In genomic region chr14:90829677-90830076, GRCh38 we compare ENCODE assay signal across 28 cellular contexts. TPM values are rescaled to one million over a fixed set of nuclear protein-coding genes. Genes with fewer than 3 reads are reported as not detected.
DNase-seq lines count a peak whose midpoint lies in the region; ATAC-seq, FAIRE-seq and TF ChIP-seq lines count a peak whose summit lies in the region.
"Had no signal": no experiment of that assay in that cellular context is flagged by ENCODE, and none has a peak within 500 bp of the region (broad histone marks: within the 10 kb centered on the region; RNA-seq: fewer than 3 reads in every experiment).

No MANE protein-coding gene starts in this region.

- no peaks in the 10 kb centered on the region for H3K36me3 Mint-ChIP-seq in activated CD4-positive, alpha-beta T cell treated with anti-CD3 and anti-CD28 coated beads for 36 hours (ENCODE audit: low read depth)
- H3K36me3 Mint-ChIP-seq in CD4-positive, alpha-beta T cell (ENCODE audit: low read depth) = no peaks in the 10 kb centered on the region
- peaks cover 7% of the 10 kb centered on the region for H3K36me3 Mint-ChIP-seq in activated CD4-positive, alpha-beta memory T cell treated with anti-CD3 and anti-CD28 coated beads, Interleukin-2, amount 10 ng/mL, durations not matched to agents 7 days and 5 days (ENCODE audit: low read depth)
- no peaks in the 10 kb centered on the region for H3K36me3 Mint-ChIP-seq in naive thymus-derived CD8-positive, alpha-beta T cell

- POLR2A ChIA-PET in activated CD4-positive, alpha-beta T cell treated with anti-CD3 and anti-CD28 coated beads for 36 hours (lab: Charles Lee) = no interaction called here
- POLR2A ChIA-PET in CD4-positive, alpha-beta T cell (lab: Charles Lee) = no interaction called here
- POLR2A ChIA-PET in activated CD4-positive, alpha-beta memory T cell treated with anti-CD3 and anti-CD28 coated beads, Interleukin-2, amount 10 ng/mL, durations not matched to agents 7 days and 5 days (lab: Charles Lee) = interaction anchor here (1.3 kb wide), 1 partner anchor 19 kb away, joined by 3 read pairs; no protein-coding TSS in a partner anchor
- POLR2A ChIA-PET in naive thymus-derived CD8-positive, alpha-beta T cell (lab: Charles Lee) = no interaction called here

- ATAC-seq in activated CD4-positive, alpha-beta T cell treated with anti-CD3 and anti-CD28 coated beads for 36 hours = no peak
- no peak for ATAC-seq in CD4-positive, alpha-beta T cell (ENCODE audit: poor library complexity)
- ATAC-seq in naive thymus-derived CD8-positive, alpha-beta T cell = no peak

- H3K4me3 Mint-ChIP-seq in activated CD4-positive, alpha-beta T cell treated with anti-CD3 and anti-CD28 coated beads for 36 hours = no peak overlapping the region
- no peak overlapping the region for H3K4me3 Mint-ChIP-seq in CD4-positive, alpha-beta T cell
- no peak overlapping the region for H3K4me3 Mint-ChIP-seq in activated CD4-positive, alpha-beta memory T cell treated with anti-CD3 and anti-CD28 coated beads, Interleukin-2, amount 10 ng/mL, durations not matched to agents 7 days and 5 days
- H3K4me3 Mint-ChIP-seq in naive thymus-derived CD8-positive, alpha-beta T cell = peak overlapping the region in 4 of 10 donors; percentile 15 to 55 (median 21)
- H3K4me3 Mint-ChIP-seq: endodermal cell; stimulated activated naive CD8-positive, alpha-beta T cell treated with anti-CD3 and anti-CD28 coated beads, Interleukin-15, Interleukin-2, amounts not matched to agents 100 ng/mL and 50 ng/mL, for 24 hours had no signal

- peaks cover 20% of the 10 kb centered on the region for H3K4me1 Mint-ChIP-seq in activated CD4-positive, alpha-beta T cell treated with anti-CD3 and anti-CD28 coated beads for 36 hours
- H3K4me1 Mint-ChIP-seq in CD4-positive, alpha-beta T cell (ENCODE audit: low read depth) = peaks cover 18% of the 10 kb centered on the region
- H3K4me1 Mint-ChIP-seq in activated CD4-positive, alpha-beta memory T cell treated with anti-CD3 and anti-CD28 coated beads, Interleukin-2, amount 10 ng/mL, durations not matched to agents 7 days and 5 days = peaks cover 31% of the 10 kb centered on the region
- peaks cover 9 to 22% (median 19%) of the 10 kb centered on the region in 4 donors for H3K4me1 Mint-ChIP-seq in naive thymus-derived CD8-positive, alpha-beta T cell
- H3K4me1 Mint-ChIP-seq: endodermal cell had no signal

- CTCF ChIA-PET in activated CD4-positive, alpha-beta T cell treated with anti-CD3 and anti-CD28 coated beads for 36 hours (lab: Charles Lee) = no interaction called here
- CTCF ChIA-PET in CD4-positive, alpha-beta T cell (lab: Charles Lee) = no interaction called here
- CTCF ChIA-PET in activated CD4-positive, alpha-beta memory T cell treated with anti-CD3 and anti-CD28 coated beads, Interleukin-2, amount 10 ng/mL, durations not matched to agents 7 days and 5 days (lab: Charles Lee) = no interaction called here

- intact Hi-C loops in activated CD4-positive, alpha-beta T cell treated with anti-CD3 and anti-CD28 coated beads for 36 hours (cut with DNase I, micrococcal nuclease) = loop anchor here (2.0 to 10.0 kb wide), 6 partner anchors 71 to 875 kb away; partner anchors contain the start of genes CCDC88C (in 1 of the 2), EFCAB11 (in 1 of the 2) and TDP1 (in 1 of the 2)
- intact Hi-C loops in CD4-positive, alpha-beta T cell (cut with DNase I, micrococcal nuclease) = loop anchor here (5.0 to 10.0 kb wide), 4 partner anchors 67 to 875 kb away; partner anchors contain the start of genes EFCAB11 (in 1 of the 2) and TDP1 (in 1 of the 2)

- H3K27ac ChIP-seq in CD4-positive, alpha-beta T cell (ENCODE audit: low read depth, low read length) = no peak overlapping the region
- H3K27ac ChIP-seq: thoracic aorta had no signal

- FAIRE-seq in HTR-8/SVneo (lab: Jason Lieb, UNC) = no peak
- FAIRE-seq: A204.1, GM12891, H54, urothelium cell line had no signal

- no peak for DNase-seq in activated CD4-positive, alpha-beta T cell treated with anti-CD3 and anti-CD28 coated beads for 36 hours
- no peak for DNase-seq in activated CD4-positive, alpha-beta T cell treated with anti-CD3 and anti-CD28 coated beads, Interleukin-2, amount 50 U/mL, for 1 hour
- DNase-seq in CD4-positive, alpha-beta T cell = no peak
- no peak for DNase-seq in activated CD4-positive, alpha-beta memory T cell treated with anti-CD3 and anti-CD28 coated beads, Interleukin-2, amount 10 ng/mL, durations not matched to agents 7 days and 5 days
- DNase-seq in naive thymus-derived CD8-positive, alpha-beta T cell = no peak
- no peak for DNase-seq in HTR-8/SVneo (ENCODE audit: insufficient read length, low spot score)
- no peak for DNase-seq in NCI-H345 (lab: John Stamatoyannopoulos, UW)
- no peak for DNase-seq in RKO (ENCODE audit: low spot score)
- DNase-seq: activated gamma-delta T cell treated with Interleukin-2 at 50 U/mL for 16 hours; activated T-cell treated with anti-CD3 and anti-CD28 coated beads for 4 hours; central memory CD4-positive, alpha-beta T cell; DMS153; NCI-H1417 treated with DMSO at 0.1 percent for 48 hours; NCI-H2081 treated with DMSO at 0.1 percent for 48 hours; NCI-H2227 treated with DMSO at 0.1 percent for 48 hours; NCI-H526 treated with DMSO at 0.1 percent for 48 hours; SHP77 treated with DMSO at 0.1 percent for 48 hours; stimulated activated CD4-positive, alpha-beta T cell treated with anti-CD3 and anti-CD28 coated beads, Interleukin-2, amount 100 ng/mL, for 24 hours had no signal

- no peak for TF ChIP-seq CTCF in CD4-positive, alpha-beta T cell (IDR thresholded peaks at IDR 0.05)

- no peaks in the 10 kb centered on the region for H3K9me3 Mint-ChIP-seq in activated CD4-positive, alpha-beta T cell treated with anti-CD3 and anti-CD28 coated beads for 36 hours (ENCODE audit: low read depth)
- no peaks in the 10 kb centered on the region for H3K9me3 Mint-ChIP-seq in CD4-positive, alpha-beta T cell
- H3K9me3 Mint-ChIP-seq in activated CD4-positive, alpha-beta memory T cell treated with anti-CD3 and anti-CD28 coated beads, Interleukin-2, amount 10 ng/mL, durations not matched to agents 7 days and 5 days = peaks cover 8% of the 10 kb centered on the region
- H3K9me3 Mint-ChIP-seq in naive thymus-derived CD8-positive, alpha-beta T cell = peaks cover 0 to 5% (median 0%) of the 10 kb centered on the region in 9 donors
- H3K9me3 Mint-ChIP-seq: stimulated activated naive CD8-positive, alpha-beta T cell treated with anti-CD3 and anti-CD28 coated beads, Interleukin-15, Interleukin-2, amounts not matched to agents 100 ng/mL and 50 ng/mL, for 24 hours had no signal

- no peaks in the 10 kb centered on the region for H3K9me3 ChIP-seq in CD4-positive, alpha-beta T cell (ENCODE audit: control insufficient read depth, low read length)
- H3K9me3 ChIP-seq: neutrophil, right atrium auricular region, thoracic aorta had no signal

- H3K27ac Mint-ChIP-seq in activated CD4-positive, alpha-beta T cell treated with anti-CD3 and anti-CD28 coated beads for 36 hours = peak overlapping the region; percentile 13
- H3K27ac Mint-ChIP-seq in CD4-positive, alpha-beta T cell = peak overlapping the region; percentile 64
- H3K27ac Mint-ChIP-seq in activated CD4-positive, alpha-beta memory T cell treated with anti-CD3 and anti-CD28 coated beads, Interleukin-2, amount 10 ng/mL, durations not matched to agents 7 days and 5 days = peak overlapping the region; percentile 97
- peak overlapping the region in 6 of 10 donors; percentile 44 to 87 (median 70) for H3K27ac Mint-ChIP-seq in naive thymus-derived CD8-positive, alpha-beta T cell
- H3K27ac Mint-ChIP-seq: endodermal cell; stimulated activated naive CD8-positive, alpha-beta T cell treated with anti-CD3 and anti-CD28 coated beads, Interleukin-15, Interleukin-2, amounts not matched to agents 100 ng/mL and 50 ng/mL, for 24 hours had no signal

- H3K27me3 Mint-ChIP-seq in activated CD4-positive, alpha-beta T cell treated with anti-CD3 and anti-CD28 coated beads for 36 hours = no peaks in the 10 kb centered on the region
- no peaks in the 10 kb centered on the region for H3K27me3 Mint-ChIP-seq in CD4-positive, alpha-beta T cell
- peaks cover 2% of the 10 kb centered on the region for H3K27me3 Mint-ChIP-seq in activated CD4-positive, alpha-beta memory T cell treated with anti-CD3 and anti-CD28 coated beads, Interleukin-2, amount 10 ng/mL, durations not matched to agents 7 days and 5 days
- H3K27me3 Mint-ChIP-seq in naive thymus-derived CD8-positive, alpha-beta T cell = no peaks in the 10 kb centered on the region
- H3K27me3 Mint-ChIP-seq: stimulated activated naive CD8-positive, alpha-beta T cell treated with anti-CD3 and anti-CD28 coated beads, Interleukin-15, Interleukin-2, amounts not matched to agents 100 ng/mL and 50 ng/mL, for 24 hours had no signal

- H3K27me3 ChIP-seq in CD4-positive, alpha-beta T cell (ENCODE audit: control insufficient read depth, insufficient read depth, low read length) = no peaks in the 10 kb centered on the region
- H3K27me3 ChIP-seq: left lung, neutrophil, right atrium auricular region had no signal

RNA-seq across cellular contexts. Expression of gene TTC7B, which starts 13.4 kb away (rescaled TPM):
- 1 to 10 TPM; 5.8 to 8.2 TPM for total RNA-seq in activated CD4-positive, alpha-beta T cell treated with anti-CD3 and anti-CD28 coated beads for 36 hours
- 1 to 10 TPM; 1.2 to 1.3 TPM for total RNA-seq in CD4-positive, alpha-beta T cell
- 1 to 10 TPM; 8.8 to 9.5 TPM for total RNA-seq in activated CD4-positive, alpha-beta memory T cell treated with anti-CD3 and anti-CD28 coated beads, Interleukin-2, amount 10 ng/mL, durations not matched to agents 7 days and 5 days
- under 1 TPM; 0.41 to 0.81 TPM for total RNA-seq in naive thymus-derived CD8-positive, alpha-beta T cell
- under 1 TPM; 0.01 to 0.50 (median 0.40) TPM for polyA plus RNA-seq in naive thymus-derived CD8-positive, alpha-beta T cell

Comparison
In these comparisons a context has a peak if more than half of its experiments do, and no peak if none do; other contexts are left out.
1. H3K27ac Mint-ChIP-seq: peak in every context shown above with its lines; median percentile 97 in activated CD4-positive, alpha-beta memory T cell treated with anti-CD3 and anti-CD28 coated beads, Interleukin-2, amount 10 ng/mL, durations not matched to agents 7 days and 5 days; 70 in naive thymus-derived CD8-positive, alpha-beta T cell; 64 in CD4-positive, alpha-beta T cell; 13 in activated CD4-positive, alpha-beta T cell treated with anti-CD3 and anti-CD28 coated beads for 36 hours.